ENCODE assay signal across 17 cellular contexts in genomic region chr2:186984481-186984880, GRCh38.
"Had no signal": no experiment of that assay in that cellular context is flagged by ENCODE, and none has a peak within 500 bp of the region (broad histone marks: within the 10 kb centered on the region; RNA-seq: fewer than 3 reads in every experiment).

No MANE protein-coding gene starts in this region.

- DNase-seq: colonic mucosa; dermis blood vessel endothelial cell; foreskin melanocyte; heart left ventricle; hippocampal formation; left colon; mammary epithelial cell; naive thymus-derived CD8-positive, alpha-beta T cell; posterior cingulate gyrus; sigmoid colon; stimulated activated naive CD4-positive, alpha-beta T cell; thyroid gland; uterus had no signal

- H3K9me3 ChIP-seq: colonic mucosa, neutrophil, thyroid gland, uterus had no signal

- H3K27ac ChIP-seq: colonic mucosa, heart left ventricle, neutrophil, sigmoid colon, skin epidermis, suprapubic skin, thyroid gland, uterus had no signal

- H3K27ac Mint-ChIP-seq: type B pancreatic cell had no signal

- H3K4me1 ChIP-seq: colonic mucosa, heart left ventricle, sigmoid colon, suprapubic skin, thyroid gland, uterus had no signal

- ATAC-seq: heart left ventricle; left colon; naive thymus-derived CD8-positive, alpha-beta T cell had no signal

- H3K27me3 Mint-ChIP-seq: type B pancreatic cell had no signal

- H3K27me3 ChIP-seq: colonic mucosa, heart left ventricle, neutrophil, sigmoid colon, suprapubic skin, thyroid gland, uterus had no signal

- H3K36me3 ChIP-seq: colonic mucosa, heart left ventricle, neutrophil, sigmoid colon, suprapubic skin, thyroid gland, uterus had no signal

- H3K36me3 Mint-ChIP-seq: type B pancreatic cell had no signal

- H3K4me1 Mint-ChIP-seq: naive thymus-derived CD8-positive, alpha-beta T cell had no signal

- H3K4me3 ChIP-seq: colonic mucosa, heart left ventricle, sigmoid colon, skin epidermis, suprapubic skin, thyroid gland, uterus had no signal

- H3K4me3 Mint-ChIP-seq: naive thymus-derived CD8-positive, alpha-beta T cell; type B pancreatic cell had no signal
